ENCODE assay signal across 1 cellular context in the genomic region with DNA sequence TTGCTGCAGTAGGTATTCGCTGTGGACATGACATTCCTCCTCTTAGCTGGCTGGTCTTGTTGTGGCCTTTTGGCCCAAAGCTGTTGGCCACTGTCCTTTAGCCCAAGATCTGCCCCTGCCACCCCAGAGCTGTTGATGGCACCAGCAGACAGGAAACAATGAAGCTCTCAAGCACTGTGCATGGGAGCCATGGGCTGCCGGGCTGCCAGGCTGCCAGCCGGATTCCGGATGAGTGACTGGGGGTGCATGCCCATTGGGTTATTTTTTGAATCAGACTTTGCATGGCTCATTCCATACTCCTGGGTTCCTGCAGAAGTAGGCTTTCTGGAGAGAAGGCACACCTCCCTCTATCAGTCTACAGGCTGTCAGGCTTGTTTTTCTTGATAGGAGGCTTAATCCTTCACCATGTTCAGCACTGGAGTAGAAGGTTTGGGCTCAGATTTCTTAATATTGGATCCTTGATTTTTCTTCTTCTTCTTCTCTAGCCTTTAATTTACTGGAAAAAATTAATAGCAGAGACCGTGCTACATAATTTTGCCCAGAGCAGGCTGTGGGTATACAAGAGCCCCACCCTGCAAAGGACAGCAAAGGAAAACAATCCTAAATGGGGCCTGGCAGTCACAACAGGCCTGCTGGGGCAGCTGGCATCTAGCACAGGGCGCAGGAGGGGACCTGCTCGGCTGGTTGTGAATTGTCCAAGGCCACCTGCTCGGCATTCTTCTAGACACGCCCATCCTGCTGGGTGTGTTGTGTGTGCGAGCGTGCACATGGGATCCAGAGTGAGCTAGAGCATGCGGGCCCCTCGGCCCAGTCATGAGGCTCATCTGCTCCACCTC.
TF ChIP-seq lines count a peak whose summit lies in the region.

No MANE protein-coding gene starts in this region.

TF ChIP-seq in GM23338, 12 proteins besides CTCF, POLR2A, EP300 and RAD21 (continued from another document):
- TF ChIP-seq, protein P1, sequence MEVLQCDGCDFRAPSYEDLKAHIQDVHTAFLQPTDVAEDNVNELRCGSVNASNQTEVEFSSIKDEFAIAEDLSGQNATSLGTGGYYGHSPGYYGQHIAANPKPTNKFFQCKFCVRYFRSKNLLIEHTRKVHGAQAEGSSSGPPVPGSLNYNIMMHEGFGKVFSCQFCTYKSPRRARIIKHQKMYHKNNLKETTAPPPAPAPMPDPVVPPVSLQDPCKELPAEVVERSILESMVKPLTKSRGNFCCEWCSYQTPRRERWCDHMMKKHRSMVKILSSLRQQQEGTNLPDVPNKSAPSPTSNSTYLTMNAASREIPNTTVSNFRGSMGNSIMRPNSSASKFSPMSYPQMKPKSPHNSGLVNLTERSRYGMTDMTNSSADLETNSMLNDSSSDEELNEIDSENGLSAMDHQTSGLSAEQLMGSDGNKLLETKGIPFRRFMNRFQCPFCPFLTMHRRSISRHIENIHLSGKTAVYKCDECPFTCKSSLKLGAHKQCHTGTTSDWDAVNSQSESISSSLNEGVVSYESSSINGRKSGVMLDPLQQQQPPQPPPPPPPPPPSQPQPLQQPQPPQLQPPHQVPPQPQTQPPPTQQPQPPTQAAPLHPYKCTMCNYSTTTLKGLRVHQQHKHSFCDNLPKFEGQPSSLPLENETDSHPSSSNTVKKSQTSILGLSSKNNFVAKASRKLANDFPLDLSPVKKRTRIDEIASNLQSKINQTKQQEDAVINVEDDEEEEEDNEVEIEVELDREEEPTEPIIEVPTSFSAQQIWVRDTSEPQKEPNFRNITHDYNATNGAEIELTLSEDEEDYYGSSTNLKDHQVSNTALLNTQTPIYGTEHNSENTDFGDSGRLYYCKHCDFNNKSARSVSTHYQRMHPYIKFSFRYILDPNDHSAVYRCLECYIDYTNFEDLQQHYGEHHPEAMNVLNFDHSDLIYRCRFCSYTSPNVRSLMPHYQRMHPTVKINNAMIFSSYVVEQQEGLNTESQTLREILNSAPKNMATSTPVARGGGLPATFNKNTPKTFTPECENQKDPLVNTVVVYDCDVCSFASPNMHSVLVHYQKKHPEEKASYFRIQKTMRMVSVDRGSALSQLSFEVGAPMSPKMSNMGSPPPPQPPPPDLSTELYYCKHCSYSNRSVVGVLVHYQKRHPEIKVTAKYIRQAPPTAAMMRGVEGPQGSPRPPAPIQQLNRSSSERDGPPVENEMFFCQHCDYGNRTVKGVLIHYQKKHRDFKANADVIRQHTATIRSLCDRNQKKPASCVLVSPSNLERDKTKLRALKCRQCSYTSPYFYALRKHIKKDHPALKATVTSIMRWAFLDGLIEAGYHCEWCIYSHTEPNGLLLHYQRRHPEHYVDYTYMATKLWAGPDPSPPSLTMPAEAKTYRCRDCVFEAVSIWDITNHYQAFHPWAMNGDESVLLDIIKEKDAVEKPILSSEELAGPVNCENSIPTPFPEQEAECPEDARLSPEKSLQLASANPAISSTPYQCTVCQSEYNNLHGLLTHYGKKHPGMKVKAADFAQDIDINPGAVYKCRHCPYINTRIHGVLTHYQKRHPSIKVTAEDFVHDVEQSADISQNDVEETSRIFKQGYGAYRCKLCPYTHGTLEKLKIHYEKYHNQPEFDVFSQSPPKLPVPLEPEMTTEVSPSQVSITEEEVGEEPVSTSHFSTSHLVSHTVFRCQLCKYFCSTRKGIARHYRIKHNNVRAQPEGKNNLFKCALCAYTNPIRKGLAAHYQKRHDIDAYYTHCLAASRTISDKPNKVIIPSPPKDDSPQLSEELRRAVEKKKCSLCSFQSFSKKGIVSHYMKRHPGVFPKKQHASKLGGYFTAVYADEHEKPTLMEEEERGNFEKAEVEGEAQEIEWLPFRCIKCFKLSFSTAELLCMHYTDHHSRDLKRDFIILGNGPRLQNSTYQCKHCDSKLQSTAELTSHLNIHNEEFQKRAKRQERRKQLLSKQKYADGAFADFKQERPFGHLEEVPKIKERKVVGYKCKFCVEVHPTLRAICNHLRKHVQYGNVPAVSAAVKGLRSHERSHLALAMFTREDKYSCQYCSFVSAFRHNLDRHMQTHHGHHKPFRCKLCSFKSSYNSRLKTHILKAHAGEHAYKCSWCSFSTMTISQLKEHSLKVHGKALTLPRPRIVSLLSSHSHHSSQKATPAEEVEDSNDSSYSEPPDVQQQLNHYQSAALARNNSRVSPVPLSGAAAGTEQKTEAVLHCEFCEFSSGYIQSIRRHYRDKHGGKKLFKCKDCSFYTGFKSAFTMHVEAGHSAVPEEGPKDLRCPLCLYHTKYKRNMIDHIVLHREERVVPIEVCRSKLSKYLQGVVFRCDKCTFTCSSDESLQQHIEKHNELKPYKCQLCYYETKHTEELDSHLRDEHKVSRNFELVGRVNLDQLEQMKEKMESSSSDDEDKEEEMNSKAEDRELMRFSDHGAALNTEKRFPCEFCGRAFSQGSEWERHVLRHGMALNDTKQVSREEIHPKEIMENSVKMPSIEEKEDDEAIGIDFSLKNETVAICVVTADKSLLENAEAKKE (CRISPR knock-in tag; IDR thresholded peaks at IDR 0.05), result no peak
- TF ChIP-seq NANOG (IDR thresholded peaks at IDR 0.05; ENCODE audit: borderline replicate concordance) (no peak), CREB1 (CRISPR knock-in tag; IDR thresholded peaks at IDR 0.05; ENCODE audit: low read depth) (no peak), ZNF114 (CRISPR knock-in tag; IDR thresholded peaks at IDR 0.05) (no peak), STAT1 (IDR thresholded peaks at IDR 0.05; ENCODE audit: unreplicated experiment) (no peak), JUNB (IDR thresholded peaks at IDR 0.05; ENCODE audit: unreplicated experiment) (no peak), ZNF331 (CRISPR knock-in tag; IDR thresholded peaks at IDR 0.05; ENCODE audit: low read depth) (no peak), POLR2AphosphoS5 (IDR thresholded peaks at IDR 0.05; ENCODE audit: low read depth) (no peak)
- TF ChIP-seq, protein P2, sequence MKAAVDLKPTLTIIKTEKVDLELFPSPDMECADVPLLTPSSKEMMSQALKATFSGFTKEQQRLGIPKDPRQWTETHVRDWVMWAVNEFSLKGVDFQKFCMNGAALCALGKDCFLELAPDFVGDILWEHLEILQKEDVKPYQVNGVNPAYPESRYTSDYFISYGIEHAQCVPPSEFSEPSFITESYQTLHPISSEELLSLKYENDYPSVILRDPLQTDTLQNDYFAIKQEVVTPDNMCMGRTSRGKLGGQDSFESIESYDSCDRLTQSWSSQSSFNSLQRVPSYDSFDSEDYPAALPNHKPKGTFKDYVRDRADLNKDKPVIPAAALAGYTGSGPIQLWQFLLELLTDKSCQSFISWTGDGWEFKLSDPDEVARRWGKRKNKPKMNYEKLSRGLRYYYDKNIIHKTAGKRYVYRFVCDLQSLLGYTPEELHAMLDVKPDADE (IDR thresholded peaks at IDR 0.05), result no peak
